Comparison of ENCODE assay signal across 8 cellular contexts in genomic region chr1:6438047-6438525, GRCh38. TPM values are rescaled to one million over a fixed set of nuclear protein-coding genes. Genes with fewer than 3 reads are reported as not detected.
DNase-seq lines count a peak whose midpoint lies in the region; ATAC-seq and TF ChIP-seq lines count a peak whose summit lies in the region.

No MANE protein-coding gene starts in this region.

- POLR2A ChIA-PET in HCT116 (lab: Charles Lee), result interaction anchor here (1.3 to 2.9 kb wide), 5 partner anchors 10 to 18 kb away, joined by 3 to 13 read pairs (median 5); partner anchors contain the start of gene HES2

- no peak overlapping the region for H3K27ac ChIP-seq in CD4-positive, CD25-positive, alpha-beta regulatory T cell (ENCODE audit: insufficient read depth, low read length, poor library complexity, severe bottlenecking)
- no peak overlapping the region for H3K27ac ChIP-seq in HCT116 (ENCODE audit: low read depth, low read length)

- H3K9me3 ChIP-seq in CD4-positive, CD25-positive, alpha-beta regulatory T cell (ENCODE audit: control insufficient read depth in 2 of 2, low read length in 2 of 2), result no peaks in the 10 kb centered on the region
- H3K9me3 ChIP-seq in HCT116 (ENCODE audit: control insufficient read depth in 1 of 2, insufficient read depth in 1 of 2, low read depth in 1 of 2, low read length in 2 of 2) (no peaks in the 10 kb centered on the region), mucosa of descending colon (no peaks in the 10 kb centered on the region)

- DNase-seq in CD4-positive, CD25-positive, alpha-beta regulatory T cell, result peak; percentile 65 to 71 (median 69)
- DNase-seq in HCT116 (ENCODE audit: low read depth, low spot score), result no peak
- DNase-seq in NCI-H526 (lab: John Stamatoyannopoulos, UW), result peak; percentile 73 to 87
- DNase-seq in activated CD4-positive, alpha-beta T cell treated with anti-CD3 and anti-CD28 coated beads, Interleukin-2, amount 50 U/mL, for 48 hours, result peak; percentile 74 to 81
- peak; percentile 64 for DNase-seq in effector CD4-positive, alpha-beta T cell
- peak; percentile 64 to 78 (median 74) for DNase-seq in mucosa of descending colon
- DNase-seq in stimulated activated CD8-positive, alpha-beta memory T cell treated with anti-CD3 and anti-CD28 coated beads, Interleukin-7, amount 100 ng/mL, for 4 hours (ENCODE audit: low read depth in 2 of 2), result peak; percentile 52 to 54

- RAD21 ChIA-PET in HCT116 (lab: Charles Lee; ENCODE audit: low non-redundant PET in 1 of 2, low total read pairs in 2 of 2, uncharacterized antibody in 2 of 2, unreplicated experiment in 2 of 2), result interaction anchor here (0.8 to 2.7 kb wide), 7 partner anchors 10 to 192 kb away, joined by 3 to 11 read pairs (median 3); partner anchors contain the start of gene HES2 (in 2 of the 2)

- TF ChIP-seq RAD21 in HCT116 (IDR thresholded peaks at IDR 0.05; ENCODE audit: low read depth), result no peak

- TF ChIP-seq CTCF in HCT116 (IDR thresholded peaks at IDR 0.05 in 2 of 3, conservative IDR thresholded peaks at IDR 0.05 in 1 of 3; ENCODE audit: borderline replicate concordance in 1 of 3, insufficient read depth in 1 of 3, low read depth in 2 of 3, low read length in 2 of 3) (peak in 2 of 3 experiments; percentile 93; a peak in 4 of 6 replicates), mucosa of descending colon (IDR thresholded peaks at IDR 0.05) (peak; percentile 97)

- H2AFZ ChIP-seq in HCT116 (ENCODE audit: low read depth, low read length, poor library complexity, severe bottlenecking), result no peak overlapping the region

- peaks cover 4% of the 10 kb centered on the region for H3K27me3 ChIP-seq in CD4-positive, CD25-positive, alpha-beta regulatory T cell (ENCODE audit: control insufficient read depth, insufficient read depth, low read length)
- H3K27me3 ChIP-seq in HCT116 (ENCODE audit: insufficient read depth, low read length), result no peaks in the 10 kb centered on the region

- H3K36me3 ChIP-seq in CD4-positive, CD25-positive, alpha-beta regulatory T cell (ENCODE audit: control insufficient read depth, insufficient read depth, low read length), result no peaks in the 10 kb centered on the region
- no peaks in the 10 kb centered on the region for H3K36me3 ChIP-seq in HCT116 (ENCODE audit: control insufficient read depth in 1 of 2, insufficient read depth in 2 of 2, low read length in 2 of 2)
- H3K36me3 ChIP-seq in mucosa of descending colon (ENCODE audit: low read depth), result no peaks in the 10 kb centered on the region

- peak overlapping the region in 1 of 3 donors; percentile 57 for H3K27ac Mint-ChIP-seq in CD4-positive, CD25-positive, alpha-beta regulatory T cell

- intact Hi-C loops in HCT116 (cut with micrococcal nuclease) (loop anchor here (1.0 to 2.0 kb wide), 3 partner anchors 15 to 191 kb away; no protein-coding TSS in a partner anchor), mucosa of descending colon (cut with DNase I, micrococcal nuclease) (no loop called here)

- H4K20me1 ChIP-seq in HCT116 (ENCODE audit: insufficient read depth), result no peaks in the 10 kb centered on the region

- CTCF ChIA-PET in HCT116 (lab: Charles Lee), result interaction anchor here (0.6 to 6.5 kb wide), 14 partner anchors 8 to 233 kb away, joined by 3 to 105 read pairs (median 6); partner anchors contain the start of genes ESPN and HES2

- peaks cover 53% of the 10 kb centered on the region for H3K27me3 Mint-ChIP-seq in CD4-positive, CD25-positive, alpha-beta regulatory T cell

- no peak overlapping the region for H3K9ac ChIP-seq in HCT116 (ENCODE audit: low read length)

- no peaks in the 10 kb centered on the region for H3K9me3 Mint-ChIP-seq in CD4-positive, CD25-positive, alpha-beta regulatory T cell

- ATAC-seq in CD4-positive, CD25-positive, alpha-beta regulatory T cell (ENCODE audit: low read depth in 2 of 2), result peak; percentile 64 to 73
- ATAC-seq in HCT116 (peak; percentile 52), mucosa of descending colon (peak; percentile 70), HG03521 (IDR thresholded peaks at IDR 0.05; ENCODE audit: unreplicated experiment) (no peak)

- no peaks in the 10 kb centered on the region; the same call in 1 of the 2 replicates for H3K79me2 ChIP-seq in HCT116 (ENCODE audit: insufficient read depth, low read length)

- no peaks in the 10 kb centered on the region for H3K9me2 ChIP-seq in HCT116 (ENCODE audit: insufficient read depth)

- no peak for TF ChIP-seq POLR2A in HCT116 (IDR thresholded peaks at IDR 0.05; ENCODE audit: borderline replicate concordance, extremely low read depth, insufficient read depth, insufficient read length)

- peaks cover 10% of the 10 kb centered on the region for H3K4me1 ChIP-seq in CD4-positive, CD25-positive, alpha-beta regulatory T cell (ENCODE audit: control insufficient read depth, insufficient read depth, low read length, poor library complexity, severe bottlenecking)
- H3K4me1 ChIP-seq in HCT116 (ENCODE audit: control insufficient read depth in 1 of 2, insufficient read depth in 2 of 2, low read length in 2 of 2) (peaks cover 8 to 27% of the 10 kb centered on the region in 2 experiments), mucosa of descending colon (ENCODE audit: low read depth) (peaks cover 6% of the 10 kb centered on the region)

- no peaks in the 10 kb centered on the region for H3K36me3 Mint-ChIP-seq in CD4-positive, CD25-positive, alpha-beta regulatory T cell

- BruUV-seq in HCT116 (replicated peaks; lab: Mats Ljungman, UMichigan), result no TSS peak

- H3K4me3 Mint-ChIP-seq in CD4-positive, CD25-positive, alpha-beta regulatory T cell, result peak overlapping the region in 3 of 4 donors; percentile 52 to 57 (median 56)

- no peak overlapping the region for H3K4me2 ChIP-seq in HCT116 (ENCODE audit: low read length)

- H3K4me1 Mint-ChIP-seq in CD4-positive, CD25-positive, alpha-beta regulatory T cell, result peaks cover 0 to 14% (median 5%) of the 10 kb centered on the region in 4 donors

- H3K4me3 ChIP-seq in CD4-positive, CD25-positive, alpha-beta regulatory T cell (ENCODE audit: low read depth, low read length), result no peak overlapping the region
- H3K4me3 ChIP-seq in HCT116 (replicated peaks in 1 of 2; ENCODE audit: low read depth in 1 of 2, low read length in 2 of 2), result no peak overlapping the region
- no peak overlapping the region for H3K4me3 ChIP-seq in mucosa of descending colon

TF ChIP-seq in HCT116, 20 proteins besides CTCF, POLR2A, EP300 and RAD21:
- TF ChIP-seq YY1 (IDR thresholded peaks at IDR 0.05; ENCODE audit: extremely low read depth, insufficient replicate concordance, low read depth, low read length) (peak; percentile 31), ZFX (IDR thresholded peaks at IDR 0.05) (no peak), FOSL1 (IDR thresholded peaks at IDR 0.05; ENCODE audit: low read depth) (no peak)

RNA-seq across cellular contexts. Expression of gene ESPN, which starts 13.5 kb away (rescaled TPM):
- 3.7 TPM for total RNA-seq in CD4-positive, CD25-positive, alpha-beta regulatory T cell
- polyA plus RNA-seq in CD4-positive, CD25-positive, alpha-beta regulatory T cell, result under 1 TPM; 0.22 to 0.25 (median 0.22) TPM
- total RNA-seq in HCT116 (2021; ENCODE audit: unreplicated experiment) (114 TPM), mucosa of descending colon (100 to 1,000 TPM in 2 of 3 donors, 10 to 100 TPM in 1; 65.7 to 137 (median 124) TPM)
- 112 and 113 TPM in 2 replicates for polyA plus RNA-seq in HCT116 (2012)

RNA-seq across cellular contexts. Expression of gene HES2, which starts 18.4 kb away (rescaled TPM):
- not detected for total RNA-seq in CD4-positive, CD25-positive, alpha-beta regulatory T cell
- polyA plus RNA-seq in CD4-positive, CD25-positive, alpha-beta regulatory T cell, result not detected
- total RNA-seq in HCT116 (2021; ENCODE audit: unreplicated experiment) (8.4 TPM), mucosa of descending colon (10 to 100 TPM in 2 of 3 donors, 1 to 10 TPM in 1; 8.6 to 23.0 (median 22.4) TPM)
- polyA plus RNA-seq in HCT116 (2012), result 7.9 and 9.6 TPM in 2 replicates

RNA-seq across cellular contexts. Expression of gene TNFRSF25, which starts 27.9 kb away (rescaled TPM):
- 258 TPM for total RNA-seq in CD4-positive, CD25-positive, alpha-beta regulatory T cell
- 10 to 100 TPM; 23.3 to 32.8 (median 31.0) TPM for polyA plus RNA-seq in CD4-positive, CD25-positive, alpha-beta regulatory T cell
- total RNA-seq in HCT116 (2021; ENCODE audit: unreplicated experiment) (27.5 TPM), mucosa of descending colon (10 to 100 TPM; 18.3 to 45.1 (median 35.3) TPM)
- polyA plus RNA-seq in HCT116 (2012), result 30.2 and 34.7 TPM in 2 replicates

RNA-seq across cellular contexts. Expression of gene ACOT7, which starts 44.5 kb away (rescaled TPM):
- 9.6 TPM for total RNA-seq in CD4-positive, CD25-positive, alpha-beta regulatory T cell
- polyA plus RNA-seq in CD4-positive, CD25-positive, alpha-beta regulatory T cell, result 10 to 100 TPM in 2 of 4 donors, 1 to 10 TPM in 2; 9.3 to 13.6 (median 9.9) TPM
- total RNA-seq in HCT116 (2021; ENCODE audit: unreplicated experiment) (162 TPM), mucosa of descending colon (10 to 100 TPM; 37.9 to 60.1 (median 42.7) TPM)
- 206 TPM in 2 replicates for polyA plus RNA-seq in HCT116 (2012)

RNA-seq across cellular contexts. Expression of gene PLEKHG5, which starts 53.4 kb away (rescaled TPM):
- total RNA-seq in CD4-positive, CD25-positive, alpha-beta regulatory T cell, result 5.0 TPM
- polyA plus RNA-seq in CD4-positive, CD25-positive, alpha-beta regulatory T cell, result 1 to 10 TPM in 1 of 4 donors, under 1 TPM in 2, not detected in 1; 0.65 to 1.0 (median 0.68) TPM
- 33.0 TPM for total RNA-seq in HCT116 (2021; ENCODE audit: unreplicated experiment)
- polyA plus RNA-seq in HCT116 (2012), result 27.9 and 32.2 TPM in 2 replicates
- total RNA-seq in mucosa of descending colon, result 10 to 100 TPM; 20.1 to 32.9 (median 20.2) TPM

Comparison
In these comparisons a context has a peak if more than half of its experiments do, and no peak if none do; other contexts are left out.
1. RNA of gene ESPN, which starts 13.5 kb away (total RNA-seq): 65.7 to 137 TPM in mucosa of descending colon and 114 TPM in HCT116 (single experiment); 3.7 TPM in CD4-positive, CD25-positive, alpha-beta regulatory T cell (single experiment); every median in the first group is over 10 times any median in the second.